In the genomic region with DNA sequence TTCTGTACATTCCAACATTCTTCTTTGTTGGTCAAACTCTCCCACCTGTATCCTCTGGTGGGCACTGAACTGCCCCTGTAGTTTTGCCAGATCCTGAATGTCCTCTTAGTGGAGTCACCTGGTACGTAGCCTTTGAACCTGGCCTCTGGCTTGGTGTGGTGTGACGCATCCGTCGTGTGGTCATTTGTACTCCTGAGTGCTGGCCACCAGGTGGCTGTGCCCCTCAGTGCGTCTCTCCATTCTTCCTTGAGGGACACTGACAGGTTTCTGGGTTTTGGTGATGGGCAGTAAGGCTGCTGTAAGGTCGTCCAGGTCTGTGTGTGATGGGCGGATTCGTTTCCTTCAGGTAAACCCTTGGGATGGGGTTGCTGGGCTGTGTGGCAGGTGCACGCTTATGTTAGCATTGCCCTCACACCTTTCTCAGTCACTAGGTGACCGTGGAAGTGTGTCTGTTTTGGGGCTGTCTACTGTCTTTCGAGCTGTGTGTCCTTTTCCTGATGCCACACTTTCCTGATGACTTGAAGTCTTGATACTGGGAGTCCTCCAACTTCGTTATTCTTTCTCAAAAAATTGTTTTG, we compare ENCODE assay signal across 16 cellular contexts. TPM values are rescaled to one million over a fixed set of nuclear protein-coding genes. Genes with fewer than 3 reads are reported as not detected.
DNase-seq lines count a peak whose midpoint lies in the region; ATAC-seq and TF ChIP-seq lines count a peak whose summit lies in the region.
"Had no signal": no experiment of that assay in that cellular context is flagged by ENCODE, and none has a peak within 500 bp of the region (broad histone marks: within the 10 kb centered on the region; RNA-seq: fewer than 3 reads in every experiment).

No MANE protein-coding gene starts in this region.

- no peaks in the 10 kb centered on the region for H3K4me1 Mint-ChIP-seq in Caco-2 (ENCODE audit: low read depth, unreplicated experiment)
- peaks cover 52% of the 10 kb centered on the region for H3K4me1 Mint-ChIP-seq in activated naive CD8-positive, alpha-beta T cell treated with anti-CD3 and anti-CD28 coated beads for 36 hours

- DNase-seq in AG04450 (ENCODE audit: low read depth, low spot score) (no peak), Caco-2 (no peak), left lobe of liver (ENCODE audit: low spot score) (no peak), NCI-H82 treated with DMSO at 0.1 percent for 48 hours (lab: John Stamatoyannopoulos, UW; ENCODE audit: unreplicated experiment) (no peak), KBM-7 (no peak), GDM1 (lab: John Stamatoyannopoulos, UW) (no peak)
- no peak for DNase-seq in activated naive CD8-positive, alpha-beta T cell treated with anti-CD3 and anti-CD28 coated beads for 36 hours
- DNase-seq: activated CD4-positive, alpha-beta T cell treated with anti-CD3 and anti-CD28 coated beads, Interleukin-2, amount 50 U/mL, for 1 hour; C1 segment of cervical spinal cord; MG63; NCI-H2081 treated with DMSO at 0.1 percent for 48 hours; RPMI8226; testis had no signal

- H3K27ac Mint-ChIP-seq in Caco-2 (ENCODE audit: unreplicated experiment), result no peak overlapping the region
- H3K27ac Mint-ChIP-seq in activated naive CD8-positive, alpha-beta T cell treated with anti-CD3 and anti-CD28 coated beads for 36 hours, result peak overlapping the region; percentile 93

- H3K4me3 Mint-ChIP-seq in Caco-2 (ENCODE audit: unreplicated experiment), result no peak overlapping the region
- H3K4me3 Mint-ChIP-seq in activated naive CD8-positive, alpha-beta T cell treated with anti-CD3 and anti-CD28 coated beads for 36 hours, result peak overlapping the region; percentile 18

- peak; percentile 3; the same call in 1 of the 2 replicates for TF ChIP-seq CTCF in AG04450 (IDR thresholded peaks at IDR 0.05; ENCODE audit: low read depth, low read length)
- peak; percentile 11 to 34 for TF ChIP-seq CTCF in Caco-2 (IDR thresholded peaks at IDR 0.05; ENCODE audit: insufficient read depth in 1 of 2, low read depth in 1 of 2, low read length in 1 of 2, severe bottlenecking in 1 of 2, unreplicated experiment in 1 of 2)

- H3K27me3 ChIP-seq in AG04450 (ENCODE audit: control insufficient read depth, insufficient read depth, low read length) (no peaks in the 10 kb centered on the region), Caco-2 (replicated peaks; ENCODE audit: control insufficient read depth, insufficient read depth, low read length) (no peaks in the 10 kb centered on the region)
- H3K27me3 ChIP-seq: cardiac muscle cell, MG63, testis had no signal

- H3K4me3 ChIP-seq in AG04450 (ENCODE audit: low read depth, low read length) (no peak overlapping the region), Caco-2 (ENCODE audit: low read depth, low read length) (no peak overlapping the region)
- H3K4me3 ChIP-seq: cardiac muscle cell, MG63, psoas muscle, testis had no signal

- BruUV-seq in Caco-2 (replicated peaks; lab: Mats Ljungman, UMichigan), result no TSS peak

- no peak overlapping the region for H3K27ac ChIP-seq in AG04450 (ENCODE audit: low read depth, low read length)
- H3K27ac ChIP-seq: cardiac muscle cell, psoas muscle, testis had no signal

- POLR2A ChIA-PET in AG04450 (lab: Yijun Ruan, JAX) (no interaction called here), Caco-2 (lab: Charles Lee) (no interaction called here)

- H3K9me3 ChIP-seq in AG04450 (ENCODE audit: control insufficient read depth, insufficient read depth, low read length) (no peaks in the 10 kb centered on the region), Caco-2 (no peaks in the 10 kb centered on the region)
- H3K9me3 ChIP-seq: MG63, psoas muscle, testis had no signal

- intact Hi-C loops in Caco-2 (cut with micrococcal nuclease; ENCODE audit: unreplicated experiment), result no loop called here

- CTCF ChIA-PET in AG04450 (lab: Charles Lee), result no interaction called here
- CTCF ChIA-PET in Caco-2 (lab: Charles Lee), result interaction anchor here (0.8 kb wide), 1 partner anchor 13 kb away, joined by 3 read pairs; no protein-coding TSS in a partner anchor

- H3K4me1 ChIP-seq in Caco-2, result no peaks in the 10 kb centered on the region
- H3K4me1 ChIP-seq: testis had no signal

- H3K36me3 Mint-ChIP-seq in Caco-2 (ENCODE audit: insufficient read depth, unreplicated experiment), result peaks cover 85% of the 10 kb centered on the region
- peaks cover 49% of the 10 kb centered on the region for H3K36me3 Mint-ChIP-seq in activated naive CD8-positive, alpha-beta T cell treated with anti-CD3 and anti-CD28 coated beads for 36 hours

- ATAC-seq in left lobe of liver (peak; percentile 87), HG02870 (IDR thresholded peaks at IDR 0.05; ENCODE audit: unreplicated experiment) (no peak)
- ATAC-seq: psoas muscle had no signal

- in situ Hi-C loops in KBM-7 (cut with MboI; ENCODE audit: low pct_unique_long_range_greater_than_20kb, low sequenced_read_pairs), result no loop called here

- no peaks in the 10 kb centered on the region for H3K27me3 Mint-ChIP-seq in Caco-2 (ENCODE audit: insufficient read depth, unreplicated experiment)
- no peaks in the 10 kb centered on the region for H3K27me3 Mint-ChIP-seq in activated naive CD8-positive, alpha-beta T cell treated with anti-CD3 and anti-CD28 coated beads for 36 hours

- peaks cover 16% of the 10 kb centered on the region for H3K36me3 ChIP-seq in Caco-2 (ENCODE audit: control insufficient read depth, insufficient read depth, low read length)

- H3K9me3 Mint-ChIP-seq in Caco-2 (ENCODE audit: unreplicated experiment), result no peaks in the 10 kb centered on the region
- peaks cover 2% of the 10 kb centered on the region for H3K9me3 Mint-ChIP-seq in activated naive CD8-positive, alpha-beta T cell treated with anti-CD3 and anti-CD28 coated beads for 36 hours

RNA-seq across cellular contexts. Expression of a gene that starts 13.6 kb away (rescaled TPM):
- polyA plus RNA-seq in AG04450 (2011; rRNA removed), result 154 and 174 TPM in 2 replicates
- polyA minus RNA-seq in AG04450 (2011; rRNA and poly(A)+ RNA removed), result 102 and 126 TPM in 2 replicates
- total RNA-seq in Caco-2 (2022) (365 and 385 TPM in 2 replicates), left lobe of liver (47.0 TPM)
- 100 to 1,000 TPM; 492 to 506 TPM for total RNA-seq in activated naive CD8-positive, alpha-beta T cell treated with anti-CD3 and anti-CD28 coated beads for 36 hours

RNA-seq across cellular contexts. Expression of a gene that starts 14.7 kb away (rescaled TPM):
- 15.6 and 20.4 TPM in 2 replicates for polyA plus RNA-seq in AG04450 (2011; rRNA removed)
- 28.4 and 36.5 TPM in 2 replicates for polyA minus RNA-seq in AG04450 (2011; rRNA and poly(A)+ RNA removed)
- total RNA-seq in Caco-2 (2022) (41.1 and 43.0 TPM in 2 replicates), left lobe of liver (36.7 TPM)
- 100 to 1,000 TPM; 124 to 139 TPM for total RNA-seq in activated naive CD8-positive, alpha-beta T cell treated with anti-CD3 and anti-CD28 coated beads for 36 hours

RNA-seq across cellular contexts. Expression of a gene that starts 22.3 kb away (rescaled TPM):
- 22.0 and 22.8 TPM in 2 replicates for polyA plus RNA-seq in AG04450 (2011; rRNA removed)
- 31.4 and 34.2 TPM in 2 replicates for polyA minus RNA-seq in AG04450 (2011; rRNA and poly(A)+ RNA removed)
- total RNA-seq in Caco-2 (2022) (53.1 and 60.0 TPM in 2 replicates), left lobe of liver (26.9 TPM)
- total RNA-seq in activated naive CD8-positive, alpha-beta T cell treated with anti-CD3 and anti-CD28 coated beads for 36 hours, result 10 to 100 TPM; 42.6 to 47.0 TPM

RNA-seq across cellular contexts. Expression of a gene that starts 29.3 kb away (rescaled TPM):
- polyA plus RNA-seq in AG04450 (2011; rRNA removed), result 13.5 and 21.9 TPM in 2 replicates
- polyA minus RNA-seq in AG04450 (2011; rRNA and poly(A)+ RNA removed), result 12.4 and 15.7 TPM in 2 replicates
- total RNA-seq in Caco-2 (2022) (39.9 and 45.7 TPM in 2 replicates), left lobe of liver (37.3 TPM)
- total RNA-seq in activated naive CD8-positive, alpha-beta T cell treated with anti-CD3 and anti-CD28 coated beads for 36 hours, result 10 to 100 TPM; 63.4 to 66.6 TPM

RNA-seq across cellular contexts. Expression of a gene that starts 48.6 kb away (rescaled TPM):
- not detected in 2 replicates for polyA plus RNA-seq in AG04450 (2011; rRNA removed)
- not detected in 2 replicates for polyA minus RNA-seq in AG04450 (2011; rRNA and poly(A)+ RNA removed)
- not detected in 2 replicates for total RNA-seq in Caco-2 (2022)
- total RNA-seq in activated naive CD8-positive, alpha-beta T cell treated with anti-CD3 and anti-CD28 coated beads for 36 hours, result not detected
- total RNA-seq in left lobe of liver, result not detected
- total RNA-seq: cardiac muscle cell had no signal
- polyA plus RNA-seq: cardiac muscle cell had no signal
